8 cellular contexts compared by ENCODE assay signal in the genomic region with DNA sequence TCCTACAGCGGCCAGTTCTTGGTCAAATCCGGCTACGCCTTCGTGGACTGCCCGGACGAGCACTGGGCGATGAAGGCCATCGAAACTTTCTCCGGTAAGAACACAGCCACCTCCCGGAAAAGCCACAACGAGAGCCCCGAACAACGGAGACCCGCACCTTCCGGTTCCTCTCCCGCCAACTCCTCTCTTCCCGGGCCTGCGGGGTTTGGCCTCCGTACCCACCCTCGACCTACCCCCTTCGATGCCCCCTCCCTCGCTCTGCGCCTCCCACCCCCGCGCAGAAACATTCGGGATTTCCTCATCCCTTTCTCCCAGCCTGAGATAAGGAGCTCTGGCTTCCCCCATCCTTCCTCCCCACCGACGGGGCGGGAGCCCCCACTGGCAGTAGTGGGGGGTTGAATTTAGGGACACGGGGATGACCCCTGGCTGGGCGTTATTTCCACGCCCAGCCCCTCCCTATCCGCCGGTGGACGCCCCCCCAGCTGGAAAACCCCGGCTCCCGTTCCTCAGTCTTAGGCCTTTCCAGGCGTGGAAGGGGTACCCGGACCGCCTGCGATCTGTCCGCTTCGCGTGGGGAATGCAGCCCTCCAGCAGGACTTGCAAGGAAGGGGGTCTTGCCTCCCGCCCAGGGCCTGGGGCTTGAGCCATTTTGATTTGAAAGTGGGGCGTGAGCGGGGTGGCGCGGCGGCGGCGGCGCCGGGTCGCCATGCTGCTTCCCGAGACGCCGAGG. TPM values are rescaled to one million over a fixed set of nuclear protein-coding genes. Genes with fewer than 3 reads are reported as not detected.
DNase-seq lines count a peak whose midpoint lies in the region; ATAC-seq and TF ChIP-seq lines count a peak whose summit lies in the region.

No MANE protein-coding gene starts in this region.

- peak overlapping the region; percentile 90 for H3K4me3 ChIP-seq in iPS-20b (ENCODE audit: low read length)
- H3K4me3 ChIP-seq in ovary: no peak overlapping the region

- H3K27ac ChIP-seq in iPS-20b (ENCODE audit: low read length) (peak overlapping the region; percentile 97), ovary (no peak overlapping the region)

- H3K27me3 ChIP-seq in iPS-20b (ENCODE audit: insufficient read depth, low read length) (no peaks in the 10 kb centered on the region), ovary (peaks cover 6% of the 10 kb centered on the region)

- no peak for TF ChIP-seq CTCF in ovary (IDR thresholded peaks at IDR 0.05)

- H3K4me1 ChIP-seq in iPS-20b (ENCODE audit: insufficient read depth, low read length) (peaks cover 15% of the 10 kb centered on the region; the same call in 1 of the 2 replicates), ovary (ENCODE audit: insufficient read depth) (peaks cover 4% of the 10 kb centered on the region)

- 3 to 5% (median 5%) methylated on average over 49 to 58 of the region's 58 CpGs for WGBS in ovary, 3 donors

- H3K36me3 ChIP-seq in iPS-20b (ENCODE audit: insufficient read depth, low read depth, low read length) (peaks cover 24% of the 10 kb centered on the region), ovary (no peaks in the 10 kb centered on the region)

- no peak for TF ChIP-seq EP300 in ovary (IDR thresholded peaks at IDR 0.05)

- DNase-seq in stimulated activated CD4-positive, alpha-beta T cell treated with anti-CD3 and anti-CD28 coated beads, Interleukin-4, amount 100 ng/mL, for 1 hour: peak; percentile 10
- DNase-seq in stimulated activated CD4-positive, alpha-beta T cell treated with anti-CD3 and anti-CD28 coated beads, Interleukin-2, amount 100 ng/mL, for 48 hours: no peak
- DNase-seq in activated CD8-positive, alpha-beta memory T cell treated with anti-CD3 and anti-CD28 coated beads, Interleukin-2, amount 50 U/mL, for 4 hours: peak; percentile 18
- no peak for DNase-seq in DMS153 treated with DMSO at 0.1 percent for 48 hours (lab: John Stamatoyannopoulos, UW; ENCODE audit: unreplicated experiment)
- no peak for DNase-seq in HT-29 (ENCODE audit: low spot score)
- DNase-seq in ovary: no peak

- ATAC-seq in GM18868 (IDR thresholded peaks at IDR 0.05; ENCODE audit: unreplicated experiment): no peak

- peak overlapping the region; percentile 100 for H3K9ac ChIP-seq in iPS-20b (ENCODE audit: low read depth, low read length)

- H3K9me3 ChIP-seq in iPS-20b (ENCODE audit: insufficient read depth, low read depth, low read length) (no peaks in the 10 kb centered on the region), ovary (no peaks in the 10 kb centered on the region)

- TF ChIP-seq POLR2A in ovary (IDR thresholded peaks at IDR 0.05): no peak

- intact Hi-C loops in ovary (cut with DNase I): no loop called here

RNA-seq across cellular contexts. Expression of a gene that starts 0.8 kb away (rescaled TPM):
- total RNA-seq in HT-29 (2014; rRNA removed; shearing (Covaris generic)): not detected in 2 replicates
- total RNA-seq in ovary: 1 to 10 TPM in 1 of 7 donors, not detected in 6; 1.0 TPM
- polyA plus RNA-seq in ovary: under 1 TPM in 1 of 2 donors, not detected in 1; 0.12 TPM

RNA-seq across cellular contexts. Expression of a gene that starts 29.6 kb away (rescaled TPM):
- total RNA-seq in HT-29 (2014; rRNA removed; shearing (Covaris generic)): not detected in 2 replicates
- not detected for total RNA-seq in ovary
- not detected for polyA plus RNA-seq in ovary

RNA-seq across cellular contexts. Expression of a gene that starts 53.4 kb away (rescaled TPM):
- total RNA-seq in HT-29 (2014; rRNA removed; shearing (Covaris generic)): 93.9 and 141 TPM in 2 replicates
- 10 to 100 TPM; 41.0 to 94.2 (median 66.7) TPM for total RNA-seq in ovary
- 10 to 100 TPM; 65.0 to 73.1 TPM for polyA plus RNA-seq in ovary

Comparison
In these comparisons a context has a peak if more than half of its experiments do, and no peak if none do; other contexts are left out.
1. DNase-seq: peak in stimulated activated CD4-positive, alpha-beta T cell treated with anti-CD3 and anti-CD28 coated beads, Interleukin-4, amount 100 ng/mL, for 1 hour (single experiment) and activated CD8-positive, alpha-beta memory T cell treated with anti-CD3 and anti-CD28 coated beads, Interleukin-2, amount 50 U/mL, for 4 hours (single experiment); none in stimulated activated CD4-positive, alpha-beta T cell treated with anti-CD3 and anti-CD28 coated beads, Interleukin-2, amount 100 ng/mL, for 48 hours (0 of 2), DMS153 treated with DMSO at 0.1 percent for 48 hours (single experiment), HT-29 (single experiment) and ovary (0 of 5).